ENCODE assay signal across 8 cellular contexts in the genomic region with DNA sequence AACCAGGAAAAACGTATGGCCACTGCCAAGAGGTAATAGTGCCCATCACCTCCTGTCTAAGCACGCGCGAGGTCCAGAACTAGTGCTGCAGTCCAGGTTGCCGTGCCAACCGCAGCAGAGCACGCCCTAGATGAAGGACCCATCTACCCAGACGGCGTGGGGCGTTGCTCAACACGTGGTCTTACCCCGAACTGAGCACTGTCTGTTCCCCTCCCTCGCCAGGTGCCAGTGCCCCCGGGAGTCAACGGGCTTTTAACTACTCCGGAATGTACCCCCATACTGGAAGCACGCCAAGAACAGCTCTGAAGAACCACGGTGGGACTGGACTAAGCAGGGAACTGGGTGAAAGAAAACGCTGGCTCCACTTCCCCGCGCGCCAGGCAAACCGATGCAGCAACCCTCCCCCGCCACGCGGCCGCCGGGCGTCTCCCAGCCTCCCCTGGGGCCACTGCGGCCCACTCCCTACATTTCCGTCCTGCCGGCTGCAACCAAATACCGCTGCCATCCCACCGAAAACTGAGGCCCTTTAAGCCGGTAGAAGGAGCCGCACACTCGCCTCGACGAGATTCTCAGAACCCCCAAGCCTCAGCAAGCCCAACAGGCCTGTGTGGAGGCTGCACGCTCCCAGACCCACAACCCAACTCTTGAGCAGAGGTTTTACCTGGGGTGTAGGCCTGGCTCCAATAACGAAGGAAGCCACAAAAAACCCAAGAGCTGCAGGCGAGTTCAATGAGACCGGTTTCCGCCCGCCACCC. TPM values are rescaled to one million over a fixed set of nuclear protein-coding genes. Genes with fewer than 3 reads are reported as not detected.
A peak's percentile ranks its signal among the peaks of the same experiment; 100 is the strongest.
DNase-seq lines count a peak whose midpoint lies in the region; ATAC-seq, FAIRE-seq and TF ChIP-seq lines count a peak whose summit lies in the region.

TSS of gene HSPA8 (minus strand) at position 734 of the 755 bp plus-strand sequence. CDS start 812 bp downstream, outside the sequence.

- H4K20me1 ChIP-seq in H1 (replicated peaks in 1 of 2; ENCODE audit: control insufficient read depth in 1 of 2, insufficient read depth in 2 of 2, low read length in 2 of 2), result peaks cover 27 to 32% of the 10 kb centered on the region in 2 experiments

- H4K5ac ChIP-seq in H1 (ENCODE audit: insufficient read length, low read depth, low read length), result peak within 1 kb of the TSS; percentile 97

- TF ChIP-seq CTCF in H1 (IDR thresholded peaks at IDR 0.05; ENCODE audit: control extremely low read depth in 1 of 3, insufficient read depth in 1 of 3, low read depth in 1 of 3, low read length in 3 of 3), result no peak

- DNase-seq in EH (ENCODE audit: low read depth) (peak; percentile 66), NCI-H69 (lab: John Stamatoyannopoulos, UW) (peak; percentile 91), H1 (ENCODE audit: low read depth in 1 of 2, low spot score in 2 of 2) (no peak)
- peak; percentile 40 to 55 for DNase-seq in activated CD8-positive, alpha-beta memory T cell treated with anti-CD3 and anti-CD28 coated beads for 4 hours (ENCODE audit: low read depth in 2 of 2)
- peak; percentile 53 to 55 for DNase-seq in stimulated activated CD8-positive, alpha-beta memory T cell treated with anti-CD3 and anti-CD28 coated beads, Interleukin-15, amount 100 ng/mL, for 4 hours (ENCODE audit: low read depth in 2 of 2)

- peaks cover 10 to 54% of the 10 kb centered on the region in 2 experiments for H3K79me2 ChIP-seq in H1 (ENCODE audit: control insufficient read depth in 1 of 2, insufficient read depth in 2 of 2, low read length in 2 of 2)

- H3K4me1 ChIP-seq in H1 (replicated peaks in 1 of 4; ENCODE audit: control insufficient read depth in 3 of 4, insufficient read depth in 4 of 4, low read length in 3 of 4) (peaks cover 0 to 7% (median 3%) of the 10 kb centered on the region in 4 experiments; a peak in 4 of 7 replicates), mesodermal cell (ENCODE audit: control insufficient read depth, insufficient read depth, low read length, poor library complexity, severe bottlenecking) (peaks cover 18% of the 10 kb centered on the region)

- no peak for TF ChIP-seq EP300 in H1 (IDR thresholded peaks at IDR 0.05; ENCODE audit: borderline replicate concordance in 1 of 2, low read depth in 2 of 2, low read length in 2 of 2)

- H2BK15ac ChIP-seq in H1 (ENCODE audit: low read length), result no peak within 1 kb of the TSS

- peak within 1 kb of the TSS; percentile 95 for H2BK5ac ChIP-seq in H1 (ENCODE audit: low read depth, low read length)

- no peak within 1 kb of the TSS for H2AK5ac ChIP-seq in H1 (ENCODE audit: low read depth, low read length)

- ATAC-seq in HG02642 (IDR thresholded peaks at IDR 0.05; ENCODE audit: poor library complexity, unreplicated experiment) (peak; percentile 10), GM18870 (IDR thresholded peaks at IDR 0.05; ENCODE audit: unreplicated experiment) (no peak)

- TF ChIP-seq POLR2A in H1 (IDR thresholded peaks at IDR 0.05; ENCODE audit: control extremely low read depth in 1 of 2, low read depth in 2 of 2, low read length in 2 of 2), result peak; percentile 76 to 92

- WGBS in H1 (ENCODE audit: extremely low coverage in 1 of 2, insufficient coverage in 1 of 2, insufficient read length in 1 of 2, insufficient replicate concordance in 2 of 2, low coverage in 1 of 2, low lambda C conversion rate in 2 of 2, missing lambda C conversion rate in 1 of 2), 2 experiments, result 2% methylated on average over 45 of the region's 45 CpGs; no CpG with 5 or more reads in 1 of the 2 experiments
- WGBS in mesodermal cell (ENCODE audit: insufficient coverage in 2 of 2), 2 experiments, result 0 to 1% methylated on average over 38 to 40 of the region's 45 CpGs

- no peak within 1 kb of the TSS for H3K23ac ChIP-seq in H1 (ENCODE audit: insufficient read length)

- H3K27me3 ChIP-seq in H1 (replicated peaks in 1 of 4; ENCODE audit: control insufficient read depth in 3 of 4, extremely low read depth in 1 of 4, insufficient read depth in 3 of 4, low read length in 3 of 4), result no peaks in the 10 kb centered on the region

- peak within 1 kb of the TSS; percentile 94 to 99 (median 98) for H3K9ac ChIP-seq in H1 (replicated peaks in 1 of 4; ENCODE audit: extremely low read depth in 1 of 4, low read depth in 3 of 4, low read length in 3 of 4)

- peak within 1 kb of the TSS; percentile 20; the same call in 1 of the 2 replicates for H2BK12ac ChIP-seq in H1 (ENCODE audit: low read depth, low read length)

- peak within 1 kb of the TSS; percentile 91 for H4K91ac ChIP-seq in H1 (replicated peaks; ENCODE audit: insufficient read length, low read length)

- H3K14ac ChIP-seq in H1 (ENCODE audit: insufficient read length), result peak within 1 kb of the TSS; percentile 7

- H3K4me2 ChIP-seq in H1 (ENCODE audit: insufficient read depth in 1 of 2, low read depth in 2 of 2, low read length in 2 of 2), result peak within 1 kb of the TSS; percentile 81 to 93

- H3K36me3 ChIP-seq in H1 (ENCODE audit: control insufficient read depth in 2 of 4, insufficient read depth in 4 of 4, low read length in 3 of 4), result peaks cover 30 to 50% (median 45%) of the 10 kb centered on the region in 4 experiments
- peaks cover 49% of the 10 kb centered on the region for H3K36me3 ChIP-seq in mesodermal cell (ENCODE audit: control insufficient read depth, insufficient read depth, low read length)

- peaks cover 6% of the 10 kb centered on the region for H3K23me2 ChIP-seq in H1 (ENCODE audit: low read depth, low read length)

- no peaks in the 10 kb centered on the region; the same call in 1 of the 2 replicates for H3K79me1 ChIP-seq in H1 (ENCODE audit: low read depth, low read length)

- TF ChIP-seq RAD21 in H1 (IDR thresholded peaks at IDR 0.05 in 1 of 2, conservative IDR thresholded peaks at IDR 0.05 in 1 of 2; ENCODE audit: low read depth in 2 of 2, low read length in 2 of 2), result no peak

- H3K4ac ChIP-seq in H1 (replicated peaks; ENCODE audit: insufficient read length, low read depth, low read length), result peak within 1 kb of the TSS; percentile 79

- H2BK120ac ChIP-seq in H1 (replicated peaks; ENCODE audit: low read depth, low read length), result peak within 1 kb of the TSS; percentile 47

- POLR2A ChIA-PET in H1 (lab: Charles Lee; ENCODE audit: partially characterized antibody), result interaction anchor here (0.6 to 3.9 kb wide), 36 partner anchors 10 to 405 kb away, joined by 3 to 54 read pairs (median 4); partner anchors contain the start of genes CLMP and UBASH3B

- CTCF ChIA-PET in H1 (lab: Charles Lee; ENCODE audit: partially characterized antibody), result interaction anchor here (0.8 to 1.3 kb wide), 5 partner anchors 9 to 405 kb away, joined by 3 to 10 read pairs (median 3); no protein-coding TSS in a partner anchor

- H3K27ac ChIP-seq in H1 (ENCODE audit: low read depth, low read length) (peak within 1 kb of the TSS; percentile 99), mesodermal cell (ENCODE audit: low read depth, low read length, severe bottlenecking) (peak within 1 kb of the TSS; percentile 100)

- H3K56ac ChIP-seq in H1 (replicated peaks; ENCODE audit: insufficient read length, low read depth, low read length), result peak within 1 kb of the TSS; percentile 97

- peak within 1 kb of the TSS; percentile 97 for H3K18ac ChIP-seq in H1 (ENCODE audit: extremely low read depth, low read length)

- H2BK20ac ChIP-seq in H1 (ENCODE audit: low read length), result no peak within 1 kb of the TSS

- H3K9me3 ChIP-seq in H1 (ENCODE audit: insufficient read depth in 2 of 2, low read depth in 1 of 2, low read length in 1 of 2) (no peaks in the 10 kb centered on the region), mesodermal cell (ENCODE audit: control insufficient read depth, low read length) (no peaks in the 10 kb centered on the region)

- peak within 1 kb of the TSS; percentile 99 for H4K8ac ChIP-seq in H1 (ENCODE audit: extremely low read depth, insufficient read depth, low read length)

- 0 out of 2 replicates have a peak within 1 kb of the TSS, but pooled peaks have one; percentile 8 for H2AFZ ChIP-seq in H1 (ENCODE audit: low read length)

- H3K4me3 ChIP-seq in H1 (ENCODE audit: extremely low read depth in 1 of 4, insufficient read depth in 2 of 4, low read depth in 3 of 4, low read length in 4 of 4) (peak within 1 kb of the TSS; percentile 89 to 98 (median 94)), mesodermal cell (ENCODE audit: extremely low read depth, insufficient read depth, low read length, poor library complexity, severe bottlenecking) (peak within 1 kb of the TSS; percentile 96)

- FAIRE-seq in H1 (lab: Jason Lieb, UNC), result no peak

TF ChIP-seq in H1, 55 proteins besides CTCF, POLR2A, EP300 and RAD21 (continues in another document):
- TF ChIP-seq SIN3A (conservative IDR thresholded peaks at IDR 0.05 in 1 of 2, IDR thresholded peaks at IDR 0.05 in 1 of 2; ENCODE audit: low read depth in 1 of 2, low read length in 2 of 2), result peak; percentile 33 to 34; a peak in 2 of 4 replicates
- TF ChIP-seq, protein P1, sequence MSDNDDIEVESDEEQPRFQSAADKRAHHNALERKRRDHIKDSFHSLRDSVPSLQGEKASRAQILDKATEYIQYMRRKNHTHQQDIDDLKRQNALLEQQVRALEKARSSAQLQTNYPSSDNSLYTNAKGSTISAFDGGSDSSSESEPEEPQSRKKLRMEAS (IDR thresholded peaks at IDR 0.05), result peak; percentile 68
- TF ChIP-seq SAP30 (IDR thresholded peaks at IDR 0.05; ENCODE audit: insufficient read depth, insufficient replicate concordance, low read length), result peak; percentile 71
- TF ChIP-seq GTF2F1 (IDR thresholded peaks at IDR 0.05; ENCODE audit: borderline replicate concordance, low read depth, low read length), result peak; percentile 86; the same call in 1 of the 2 replicates
- TF ChIP-seq JUND (IDR thresholded peaks at IDR 0.05; ENCODE audit: low read length), result no peak
- peak; percentile 84; the same call in 1 of the 2 replicates for TF ChIP-seq PHF8 (conservative IDR thresholded peaks at IDR 0.05; ENCODE audit: low read depth, low read length)
- peak; percentile 84 for TF ChIP-seq TAF1 (IDR thresholded peaks at IDR 0.05; ENCODE audit: low read depth, low read length)
- peak; percentile 2 for TF ChIP-seq TAF7 (optimal IDR thresholded peaks at IDR 0.05; ENCODE audit: borderline replicate concordance, low read depth, low read length)
- peak; percentile 86 for TF ChIP-seq POLR2AphosphoS5 (IDR thresholded peaks at IDR 0.05; ENCODE audit: low read depth, low read length)
- peak; percentile 96; the same call in 1 of the 2 replicates for TF ChIP-seq TBP (IDR thresholded peaks at IDR 0.05; ENCODE audit: low read depth, low read length)

RNA-seq across cellular contexts. Expression of gene HSPA8, which starts in this region (rescaled TPM):
- 2,155 and 2,163 TPM in 2 replicates for total RNA-seq in H1 (2021; fragmentation: NEBNext Ultra II Directional; extraction: Animal tissue kit (Norgen Biotek cat#: 25700))
- polyA plus RNA-seq in H1 (2011; rRNA removed), result 828 and 1,491 TPM in 2 replicates
- polyA plus RNA-seq in H1 (2011; cell fraction: cytosol; rRNA removed), result 1,414 TPM
- 2,426 TPM for polyA plus RNA-seq in H1 (2011; cell fraction: nucleus; rRNA removed)
- polyA plus RNA-seq in H1 (2012, experiment 1 of 2), result 1,853 to 2,631 TPM (median 2,116 TPM) in 4 replicates
- 336 TPM for polyA plus RNA-seq in H1 (2012, experiment 2 of 2)
- polyA plus RNA-seq in H1 (2013, experiment 1 of 2), result 1,352 TPM
- 1,312 TPM for polyA plus RNA-seq in H1 (2013, experiment 2 of 2)
- 4,930 and 7,715 TPM in 2 replicates for polyA minus RNA-seq in H1 (2011; rRNA and poly(A)+ RNA removed)
- polyA minus RNA-seq in H1 (2011; cell fraction: cytosol; rRNA and poly(A)+ RNA removed), result 1,075 TPM
- 1,855 TPM for polyA minus RNA-seq in H1 (2011; cell fraction: nucleus; rRNA and poly(A)+ RNA removed)
- 1,395 TPM for polyA plus RNA-seq in mesodermal cell (2013, experiment 1 of 2)
- 1,207 TPM for polyA plus RNA-seq in mesodermal cell (2013, experiment 2 of 2)

Comparison
In these comparisons a context has a peak if more than half of its experiments do, and no peak if none do; other contexts are left out.
1. DNase-seq: peak in EH (single experiment), NCI-H69 (single experiment), activated CD8-positive, alpha-beta memory T cell treated with anti-CD3 and anti-CD28 coated beads for 4 hours (2 of 2) and stimulated activated CD8-positive, alpha-beta memory T cell treated with anti-CD3 and anti-CD28 coated beads, Interleukin-15, amount 100 ng/mL, for 4 hours (2 of 2); none in H1 (0 of 2).